ENCODE assay signal across 8 cellular contexts in genomic region chr19:6521718-6522646, GRCh38. TPM values are rescaled to one million over a fixed set of nuclear protein-coding genes. Genes with fewer than 3 reads are reported as not detected.
DNase-seq lines count a peak whose midpoint lies in the region; ATAC-seq and TF ChIP-seq lines count a peak whose summit lies in the region.

No MANE protein-coding gene starts in this region.

- no peaks in the 10 kb centered on the region for H3K9me3 ChIP-seq in DND-41 (ENCODE audit: insufficient read depth, low read length, severe bottlenecking)

- H2AFZ ChIP-seq in DND-41 (ENCODE audit: low read depth, low read length) = no peak overlapping the region

- peak overlapping the region; percentile 53 to 78 (median 64) for H3K4me3 Mint-ChIP-seq in IgD-negative memory B cell
- H3K4me3 Mint-ChIP-seq in activated T-helper 1 cell treated with anti-CD3 and anti-CD28 coated beads, Interleukin-12 subunit alpha, Interleukin-12 subunit beta, Interleukin-2, Interleukin-4 antibody, amounts not matched to agents 30 ng/mL and 10 ng/mL and 1 ng/mL, durations not matched to agents 14 hours and 24 hours and 36 hours = no peak overlapping the region

- intact Hi-C loops in activated T-helper 1 cell treated with anti-CD3 and anti-CD28 coated beads, Interleukin-12 subunit alpha, Interleukin-12 subunit beta, Interleukin-2, Interleukin-4 antibody, amounts not matched to agents 30 ng/mL and 10 ng/mL and 1 ng/mL, durations not matched to agents 14 hours and 24 hours and 36 hours (cut with micrococcal nuclease) = no loop called here

- H3K36me3 ChIP-seq in DND-41 (ENCODE audit: insufficient read depth, low read length) = no peaks in the 10 kb centered on the region

- H3K4me1 ChIP-seq in DND-41 (ENCODE audit: insufficient read depth, low read length) = peaks cover 22% of the 10 kb centered on the region

- DNase-seq in DND-41 (peak; percentile 20), NCI-H748 (lab: John Stamatoyannopoulos, UW; ENCODE audit: unreplicated experiment) (no peak), RKO (ENCODE audit: low spot score) (no peak), AG08395 (ENCODE audit: low spot score) (no peak)
- DNase-seq in activated T-helper 1 cell treated with anti-CD3 and anti-CD28 coated beads, Interleukin-12 subunit alpha, Interleukin-12 subunit beta, Interleukin-2, Interleukin-4 antibody, amounts not matched to agents 30 ng/mL and 10 ng/mL and 1 ng/mL, durations not matched to agents 14 hours and 24 hours and 36 hours (ENCODE audit: low spot score) = no peak
- DNase-seq in stimulated activated CD4-positive, alpha-beta T cell treated with anti-CD3 and anti-CD28 coated beads, Interleukin-4, amount 100 ng/mL, for 24 hours = peak; percentile 54

- peaks cover 2% of the 10 kb centered on the region for H3K27me3 Mint-ChIP-seq in IgD-negative memory B cell
- peaks cover 2% of the 10 kb centered on the region for H3K27me3 Mint-ChIP-seq in activated T-helper 1 cell treated with anti-CD3 and anti-CD28 coated beads, Interleukin-12 subunit alpha, Interleukin-12 subunit beta, Interleukin-2, Interleukin-4 antibody, amounts not matched to agents 30 ng/mL and 10 ng/mL and 1 ng/mL, durations not matched to agents 14 hours and 24 hours and 36 hours (ENCODE audit: insufficient read depth)

- no peak for TF ChIP-seq CTCF in DND-41 (IDR thresholded peaks at IDR 0.05; ENCODE audit: borderline replicate concordance, extremely low read depth, low read length, poor library complexity, severe bottlenecking)

- H3K9ac ChIP-seq in DND-41 (ENCODE audit: low read depth, low read length) = no peak overlapping the region

- H3K27ac Mint-ChIP-seq in IgD-negative memory B cell = peak overlapping the region; percentile 68 to 98 (median 94)
- H3K27ac Mint-ChIP-seq in activated T-helper 1 cell treated with anti-CD3 and anti-CD28 coated beads, Interleukin-12 subunit alpha, Interleukin-12 subunit beta, Interleukin-2, Interleukin-4 antibody, amounts not matched to agents 30 ng/mL and 10 ng/mL and 1 ng/mL, durations not matched to agents 14 hours and 24 hours and 36 hours = peak overlapping the region; percentile 27

- no peak overlapping the region for H3K4me3 ChIP-seq in DND-41 (ENCODE audit: low read depth in 1 of 2, low read length in 2 of 2)

- no peaks in the 10 kb centered on the region for H3K9me3 Mint-ChIP-seq in IgD-negative memory B cell
- H3K9me3 Mint-ChIP-seq in activated T-helper 1 cell treated with anti-CD3 and anti-CD28 coated beads, Interleukin-12 subunit alpha, Interleukin-12 subunit beta, Interleukin-2, Interleukin-4 antibody, amounts not matched to agents 30 ng/mL and 10 ng/mL and 1 ng/mL, durations not matched to agents 14 hours and 24 hours and 36 hours = no peaks in the 10 kb centered on the region

- H3K27ac ChIP-seq in DND-41 (ENCODE audit: low read length) = no peak overlapping the region

- H3K4me1 Mint-ChIP-seq in IgD-negative memory B cell = peaks cover 27 to 37% (median 31%) of the 10 kb centered on the region in 3 donors
- peaks cover 33% of the 10 kb centered on the region for H3K4me1 Mint-ChIP-seq in activated T-helper 1 cell treated with anti-CD3 and anti-CD28 coated beads, Interleukin-12 subunit alpha, Interleukin-12 subunit beta, Interleukin-2, Interleukin-4 antibody, amounts not matched to agents 30 ng/mL and 10 ng/mL and 1 ng/mL, durations not matched to agents 14 hours and 24 hours and 36 hours (ENCODE audit: low read depth)

- no peaks in the 10 kb centered on the region for H3K36me3 Mint-ChIP-seq in IgD-negative memory B cell
- no peaks in the 10 kb centered on the region for H3K36me3 Mint-ChIP-seq in activated T-helper 1 cell treated with anti-CD3 and anti-CD28 coated beads, Interleukin-12 subunit alpha, Interleukin-12 subunit beta, Interleukin-2, Interleukin-4 antibody, amounts not matched to agents 30 ng/mL and 10 ng/mL and 1 ng/mL, durations not matched to agents 14 hours and 24 hours and 36 hours (ENCODE audit: low read depth)

- ATAC-seq in DND-41 (ENCODE audit: insufficient read depth, low read depth) (peak; percentile 35; the same call in 1 of the 3 replicates), GM19467 (IDR thresholded peaks at IDR 0.05; ENCODE audit: unreplicated experiment) (peak; percentile 40)

- H4K20me1 ChIP-seq in DND-41 (ENCODE audit: insufficient read depth, low read length) = no peaks in the 10 kb centered on the region

- no peaks in the 10 kb centered on the region for H3K79me2 ChIP-seq in DND-41 (ENCODE audit: insufficient read depth, low read length)

- no peak overlapping the region for H3K4me2 ChIP-seq in DND-41 (ENCODE audit: insufficient read depth, low read length)

- no peaks in the 10 kb centered on the region for H3K27me3 ChIP-seq in DND-41 (ENCODE audit: insufficient read depth, low read length, poor library complexity)

RNA-seq across cellular contexts. Expression of gene TNFSF9, which starts 8.8 kb away (rescaled TPM):
- 14.7 TPM for polyA plus RNA-seq in IgD-negative memory B cell
- 8.0 and 9.7 TPM in 2 replicates for total RNA-seq in activated T-helper 1 cell treated with anti-CD3 and anti-CD28 coated beads, Interleukin-12 subunit alpha, Interleukin-12 subunit beta, Interleukin-2, Interleukin-4 antibody, amounts not matched to agents 30 ng/mL and 10 ng/mL and 1 ng/mL, durations not matched to agents 14 hours and 24 hours and 36 hours

RNA-seq across cellular contexts. Expression of gene TUBB4A, which starts 19.9 kb away (rescaled TPM):
- polyA plus RNA-seq in IgD-negative memory B cell = 14.6 TPM
- 2.3 and 3.0 TPM in 2 replicates for total RNA-seq in activated T-helper 1 cell treated with anti-CD3 and anti-CD28 coated beads, Interleukin-12 subunit alpha, Interleukin-12 subunit beta, Interleukin-2, Interleukin-4 antibody, amounts not matched to agents 30 ng/mL and 10 ng/mL and 1 ng/mL, durations not matched to agents 14 hours and 24 hours and 36 hours

RNA-seq across cellular contexts. Expression of gene DENND1C, which starts 40.4 kb away (rescaled TPM):
- 80.7 TPM for polyA plus RNA-seq in IgD-negative memory B cell
- 68.4 and 75.6 TPM in 2 replicates for total RNA-seq in activated T-helper 1 cell treated with anti-CD3 and anti-CD28 coated beads, Interleukin-12 subunit alpha, Interleukin-12 subunit beta, Interleukin-2, Interleukin-4 antibody, amounts not matched to agents 30 ng/mL and 10 ng/mL and 1 ng/mL, durations not matched to agents 14 hours and 24 hours and 36 hours

RNA-seq across cellular contexts. Expression of gene CRB3, which starts 57.9 kb away (rescaled TPM):
- 4.2 TPM for polyA plus RNA-seq in IgD-negative memory B cell
- total RNA-seq in activated T-helper 1 cell treated with anti-CD3 and anti-CD28 coated beads, Interleukin-12 subunit alpha, Interleukin-12 subunit beta, Interleukin-2, Interleukin-4 antibody, amounts not matched to agents 30 ng/mL and 10 ng/mL and 1 ng/mL, durations not matched to agents 14 hours and 24 hours and 36 hours = 0.29 and 0.39 TPM in 2 replicates

Comparison
In these comparisons a context has a peak if more than half of its experiments do, and no peak if none do; other contexts are left out.
1. DNase-seq: peak in DND-41 (single experiment) and stimulated activated CD4-positive, alpha-beta T cell treated with anti-CD3 and anti-CD28 coated beads, Interleukin-4, amount 100 ng/mL, for 24 hours (single experiment); none in activated T-helper 1 cell treated with anti-CD3 and anti-CD28 coated beads, Interleukin-12 subunit alpha, Interleukin-12 subunit beta, Interleukin-2, Interleukin-4 antibody, amounts not matched to agents 30 ng/mL and 10 ng/mL and 1 ng/mL, durations not matched to agents 14 hours and 24 hours and 36 hours (single experiment), NCI-H748 (single experiment), RKO (single experiment) and AG08395 (single experiment).